Comparison of ENCODE assay signal across 8 cellular contexts in genomic region chr6:154805288-154805911, GRCh38.
A peak's percentile ranks its signal among the peaks of the same experiment; 100 is the strongest.
DNase-seq lines count a peak whose midpoint lies in the region; ATAC-seq, FAIRE-seq and TF ChIP-seq lines count a peak whose summit lies in the region.

No MANE protein-coding gene starts in this region.

- BruUV-seq in Panc1 (replicated peaks; lab: Mats Ljungman, UMichigan) = no TSS peak

- H3K4me3 ChIP-seq in HEK293 (ENCODE audit: low read depth, low read length) (no peak overlapping the region), Panc1 (ENCODE audit: low read depth in 2 of 2, low read length in 2 of 2) (no peak overlapping the region), esophagus muscularis mucosa (no peak overlapping the region), psoas muscle (no peak overlapping the region)

- 37% methylated on average over 2 of the region's 2 CpGs for WGBS in esophagus muscularis mucosa
- 40 to 48% (median 40%) methylated on average over 2 of the region's 2 CpGs for WGBS in psoas muscle, 3 donors

- H3K9me3 ChIP-seq in HEK293 (ENCODE audit: control insufficient read depth, insufficient read depth, low read depth, low read length) (no peaks in the 10 kb centered on the region), Panc1 (ENCODE audit: control insufficient read depth, insufficient read depth, low read depth, low read length) (no peaks in the 10 kb centered on the region), esophagus muscularis mucosa (no peaks in the 10 kb centered on the region), psoas muscle (no peaks in the 10 kb centered on the region)

- FAIRE-seq in D721Med (lab: Jason Lieb, UNC) = peak; percentile 92

- H3K27me3 ChIP-seq in Panc1 (ENCODE audit: control insufficient read depth, insufficient read depth, low read length) (no peaks in the 10 kb centered on the region), esophagus muscularis mucosa (no peaks in the 10 kb centered on the region), psoas muscle (ENCODE audit: insufficient read depth in 3 of 3, low read length in 2 of 3) (no peaks in the 10 kb centered on the region)

- TF ChIP-seq EP300 in esophagus muscularis mucosa (IDR thresholded peaks at IDR 0.05) = no peak

- intact Hi-C loops in Panc1 (cut with micrococcal nuclease; ENCODE audit: unreplicated experiment) (loop anchor here (1.0 to 2.0 kb wide), 2 partner anchors 73 to 130 kb away; partner anchors contain the start of gene SCAF8), esophagus muscularis mucosa (cut with DNase I) (loop anchor here (2.0 kb wide), 1 partner anchor 73 kb away; the partner anchor contains the start of gene SCAF8), psoas muscle (cut with DNase I) (loop anchor here (1.0 to 5.0 kb wide), 3 partner anchors 73 to 128 kb away; partner anchors contain the start of gene SCAF8 (in 1 of the 2))

- CTCF ChIA-PET in HEK293 (lab: Yijun Ruan, JAX) (interaction anchor here (0.5 to 9.3 kb wide), 28 partner anchors 8 to 1889 kb away, joined by 3 to 125 read pairs (median 3); no protein-coding TSS in a partner anchor), Panc1 (lab: Charles Lee) (interaction anchor here (0.6 to 2.1 kb wide), 8 partner anchors 54 to 1978 kb away, joined by 3 to 9 read pairs (median 4); no protein-coding TSS in a partner anchor)

- POLR2A ChIA-PET in HEK293 (lab: Yijun Ruan, JAX) = interaction anchor here (1.6 kb wide), 1 partner anchor 71 kb away, joined by 5 read pairs; no protein-coding TSS in a partner anchor
- POLR2A ChIA-PET in Panc1 (lab: Charles Lee) = interaction anchor here (0.6 kb wide), 1 partner anchor 21 kb away, joined by 11 read pairs; no protein-coding TSS in a partner anchor

- DNase-seq in D721Med (ENCODE audit: insufficient read length, low spot score) = no peak
- no peak for DNase-seq in Panc1 (ENCODE audit: low read depth, low spot score)
- no peak for DNase-seq in esophagus muscularis mucosa (ENCODE audit: extremely low spot score)
- DNase-seq in psoas muscle = no peak
- no peak for DNase-seq in NCI-H187 treated with DMSO at 0.1 percent for 48 hours (lab: John Stamatoyannopoulos, UW)
- DNase-seq in stimulated activated CD4-positive, alpha-beta T cell treated with anti-CD3 and anti-CD28 coated beads, Interleukin-2, amount 100 ng/mL, for 48 hours = no peak

- in situ Hi-C loops in Panc1 (cut with HindIII; ENCODE audit: low pct_unique_long_range_greater_than_20kb, low sequenced_read_pairs) = no loop called here

- H3K36me3 ChIP-seq in HEK293 (ENCODE audit: control insufficient read depth in 2 of 2, insufficient read depth in 1 of 2, low read length in 2 of 2) = peaks cover 55 to 64% of the 10 kb centered on the region in 2 experiments
- H3K36me3 ChIP-seq in Panc1 (ENCODE audit: control insufficient read depth, insufficient read depth, low read length) = peaks cover 53% of the 10 kb centered on the region
- H3K36me3 ChIP-seq in esophagus muscularis mucosa = peaks cover 16 to 73% (median 41%) of the 10 kb centered on the region in 4 donors
- peaks cover 0 to 90% of the 10 kb centered on the region in 2 donors for H3K36me3 ChIP-seq in psoas muscle (ENCODE audit: insufficient read depth in 1 of 2, low read depth in 1 of 2)

- H3K4me1 ChIP-seq in HEK293 (ENCODE audit: control insufficient read depth, insufficient read depth, low read length) (no peaks in the 10 kb centered on the region), Panc1 (ENCODE audit: control insufficient read depth, insufficient read depth, low read length) (no peaks in the 10 kb centered on the region), esophagus muscularis mucosa (peaks cover 0 to 8% (median 3%) of the 10 kb centered on the region in 4 donors), psoas muscle (peaks cover 9% of the 10 kb centered on the region)

- no peak for TF ChIP-seq POLR2A in esophagus muscularis mucosa (IDR thresholded peaks at IDR 0.05; ENCODE audit: low read depth)

- TF ChIP-seq CTCF in D721Med (IDR thresholded peaks at IDR 0.05; ENCODE audit: insufficient read depth, missing control alignments) (peak; percentile 49), HEK293 (tag by site-specific recombination; IDR thresholded peaks at IDR 0.05) (0 out of 2 replicates have a peak, but pooled peaks have one; percentile 22), Panc1 (IDR thresholded peaks at IDR 0.05) (peak; percentile 52; the same call in 1 of the 2 replicates), esophagus muscularis mucosa (IDR thresholded peaks at IDR 0.05) (peak; percentile 57), psoas muscle (IDR thresholded peaks at IDR 0.05) (peak; percentile 56)

- ATAC-seq in Panc1 (no peak), psoas muscle (peak; percentile 48 to 87 (median 58)), GM19035 (IDR thresholded peaks at IDR 0.05; ENCODE audit: unreplicated experiment) (no peak)

- H3K27ac ChIP-seq in HEK293 (ENCODE audit: extremely low read depth, low read depth, low read length) (no peak overlapping the region), Panc1 (ENCODE audit: low read length) (no peak overlapping the region), esophagus muscularis mucosa (replicated peaks in 1 of 4) (no peak overlapping the region), psoas muscle (no peak overlapping the region)

TF ChIP-seq in HEK293, 187 proteins besides CTCF, POLR2A, EP300 and RAD21:
- TF ChIP-seq, protein P1, sequence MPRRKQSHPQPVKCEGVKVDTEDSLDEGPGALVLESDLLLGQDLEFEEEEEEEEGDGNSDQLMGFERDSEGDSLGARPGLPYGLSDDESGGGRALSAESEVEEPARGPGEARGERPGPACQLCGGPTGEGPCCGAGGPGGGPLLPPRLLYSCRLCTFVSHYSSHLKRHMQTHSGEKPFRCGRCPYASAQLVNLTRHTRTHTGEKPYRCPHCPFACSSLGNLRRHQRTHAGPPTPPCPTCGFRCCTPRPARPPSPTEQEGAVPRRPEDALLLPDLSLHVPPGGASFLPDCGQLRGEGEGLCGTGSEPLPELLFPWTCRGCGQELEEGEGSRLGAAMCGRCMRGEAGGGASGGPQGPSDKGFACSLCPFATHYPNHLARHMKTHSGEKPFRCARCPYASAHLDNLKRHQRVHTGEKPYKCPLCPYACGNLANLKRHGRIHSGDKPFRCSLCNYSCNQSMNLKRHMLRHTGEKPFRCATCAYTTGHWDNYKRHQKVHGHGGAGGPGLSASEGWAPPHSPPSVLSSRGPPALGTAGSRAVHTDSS (tag by site-specific recombination; IDR thresholded peaks at IDR 0.05) = no peak
- TF ChIP-seq ZNF175 (tag by site-specific recombination; IDR thresholded peaks at IDR 0.05) (no peak), ZNF549 (tag by site-specific recombination; IDR thresholded peaks at IDR 0.05) (no peak), REPIN1 (tag by site-specific recombination; IDR thresholded peaks at IDR 0.05; ENCODE audit: low read depth) (0 out of 2 replicates have a peak, but pooled peaks have one; percentile 14), ZNF654 (tag by site-specific recombination; IDR thresholded peaks at IDR 0.05; ENCODE audit: low read depth) (peak; percentile 74)
- TF ChIP-seq, protein P2, sequence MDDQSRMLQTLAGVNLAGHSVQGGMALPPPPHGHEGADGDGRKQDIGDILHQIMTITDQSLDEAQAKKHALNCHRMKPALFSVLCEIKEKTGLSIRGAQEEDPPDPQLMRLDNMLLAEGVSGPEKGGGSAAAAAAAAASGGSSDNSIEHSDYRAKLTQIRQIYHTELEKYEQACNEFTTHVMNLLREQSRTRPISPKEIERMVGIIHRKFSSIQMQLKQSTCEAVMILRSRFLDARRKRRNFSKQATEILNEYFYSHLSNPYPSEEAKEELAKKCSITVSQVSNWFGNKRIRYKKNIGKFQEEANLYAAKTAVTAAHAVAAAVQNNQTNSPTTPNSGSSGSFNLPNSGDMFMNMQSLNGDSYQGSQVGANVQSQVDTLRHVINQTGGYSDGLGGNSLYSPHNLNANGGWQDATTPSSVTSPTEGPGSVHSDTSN (CRISPR knock-in tag; IDR thresholded peaks at IDR 0.05) = no peak

Comparison
In these comparisons a context has a peak if more than half of its experiments do, and no peak if none do; other contexts are left out.
1. ATAC-seq: peak in psoas muscle (4 of 4); none in Panc1 (single experiment) and GM19035 (single experiment).
2. Peak in every context shown above with its lines, with median percentiles within 50 percentile points of each other: CTCF ChIP-seq.